In the genomic region with DNA sequence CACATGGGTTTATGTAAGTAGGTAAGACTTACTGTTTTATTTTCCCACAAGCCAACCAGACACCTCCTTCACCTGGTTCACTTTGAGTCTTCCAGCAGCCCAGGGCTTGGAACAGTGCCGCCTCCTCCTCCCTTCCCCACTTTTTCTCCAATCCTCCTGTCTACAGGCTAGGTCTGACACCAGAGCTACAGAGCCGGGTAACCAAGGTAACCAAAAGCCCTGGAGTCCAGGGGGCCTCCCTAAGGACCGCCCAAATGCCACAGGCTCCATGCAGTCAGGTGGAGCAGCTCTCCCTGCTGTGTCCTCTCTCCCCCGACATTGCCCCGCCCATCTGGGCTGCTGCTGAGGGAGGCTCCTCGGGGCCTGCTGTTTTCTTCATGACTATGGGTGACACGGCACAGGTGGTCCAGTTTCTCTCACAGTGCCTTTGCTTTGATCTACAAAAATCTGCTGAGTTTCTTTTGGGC, we compare ENCODE assay signal across 12 cellular contexts.
DNase-seq lines count a peak whose midpoint lies in the region; ATAC-seq lines count a peak whose summit lies in the region.
"Had no signal": no experiment of that assay in that cellular context is flagged by ENCODE, and none has a peak within 500 bp of the region (broad histone marks: within the 10 kb centered on the region; RNA-seq: fewer than 3 reads in every experiment).

No MANE protein-coding gene starts in this region.

- no peak overlapping the region for H3K27ac Mint-ChIP-seq in stimulated activated effector memory CD8-positive, alpha-beta T cell treated with anti-CD3 and anti-CD28 coated beads, Interleukin-12 subunit alpha, Interleukin-12 subunit beta, amount 100 ng/mL, for 72 hours
- H3K27ac Mint-ChIP-seq: activated naive CD8-positive, alpha-beta T cell treated with anti-CD3 and anti-CD28 coated beads for 36 hours; T-helper 17 cell had no signal

- peaks cover 11% of the 10 kb centered on the region; the same call in 1 of the 2 replicates for H3K27me3 ChIP-seq in iPS-20b (ENCODE audit: insufficient read depth, low read length)
- H3K27me3 ChIP-seq: right atrium auricular region had no signal

- DNase-seq in A172 (ENCODE audit: low spot score) (peak; percentile 19), HT1080 (ENCODE audit: low read depth) (peak; percentile 17), NCI-H82 treated with DMSO at 0.1 percent for 48 hours (lab: John Stamatoyannopoulos, UW; ENCODE audit: unreplicated experiment) (peak; percentile 70), cardiac septum (ENCODE audit: low spot score) (no peak), NOMO-1 treated with DMSO at 0.1 percent for 48 hours (lab: John Stamatoyannopoulos, UW; ENCODE audit: unreplicated experiment) (no peak)
- DNase-seq in stimulated activated effector memory CD8-positive, alpha-beta T cell treated with anti-CD3 and anti-CD28 coated beads, Interleukin-12 subunit alpha, Interleukin-12 subunit beta, amount 100 ng/mL, for 72 hours (ENCODE audit: low spot score in 2 of 2) = no peak
- DNase-seq: activated naive CD8-positive, alpha-beta T cell treated with anti-CD3 and anti-CD28 coated beads for 36 hours; GF-D8; T-helper 17 cell had no signal

- no peak overlapping the region for H3K4me3 Mint-ChIP-seq in stimulated activated effector memory CD8-positive, alpha-beta T cell treated with anti-CD3 and anti-CD28 coated beads, Interleukin-12 subunit alpha, Interleukin-12 subunit beta, amount 100 ng/mL, for 72 hours
- H3K4me3 Mint-ChIP-seq: activated naive CD8-positive, alpha-beta T cell treated with anti-CD3 and anti-CD28 coated beads for 36 hours; T-helper 17 cell had no signal

- ATAC-seq in GM18867 (IDR thresholded peaks at IDR 0.05; ENCODE audit: unreplicated experiment) = no peak
- no peak for ATAC-seq in stimulated activated effector memory CD8-positive, alpha-beta T cell treated with anti-CD3 and anti-CD28 coated beads, Interleukin-12 subunit alpha, Interleukin-12 subunit beta, amount 100 ng/mL, for 72 hours
- ATAC-seq: T-helper 17 cell had no signal

- H3K36me3 Mint-ChIP-seq in stimulated activated effector memory CD8-positive, alpha-beta T cell treated with anti-CD3 and anti-CD28 coated beads, Interleukin-12 subunit alpha, Interleukin-12 subunit beta, amount 100 ng/mL, for 72 hours = no peaks in the 10 kb centered on the region
- H3K36me3 Mint-ChIP-seq: activated naive CD8-positive, alpha-beta T cell treated with anti-CD3 and anti-CD28 coated beads for 36 hours had no signal

- intact Hi-C loops in cardiac septum (cut with DNase I) = no loop called here

- no peak overlapping the region for H3K27ac ChIP-seq in iPS-20b (ENCODE audit: low read length)
- H3K27ac ChIP-seq: right atrium auricular region had no signal

- H3K9me3 ChIP-seq in iPS-20b (ENCODE audit: insufficient read depth, low read depth, low read length) = no peaks in the 10 kb centered on the region
- H3K9me3 ChIP-seq: right atrium auricular region had no signal

- no peaks in the 10 kb centered on the region for H3K36me3 ChIP-seq in iPS-20b (ENCODE audit: insufficient read depth, low read depth, low read length)
- H3K36me3 ChIP-seq: right atrium auricular region had no signal

- H3K9ac ChIP-seq in iPS-20b (ENCODE audit: low read depth, low read length) = peak overlapping the region; percentile 43; the same call in 1 of the 2 replicates

- H3K4me3 ChIP-seq in iPS-20b (ENCODE audit: low read length) = peak overlapping the region; percentile 34
- H3K4me3 ChIP-seq: right atrium auricular region had no signal

- no peaks in the 10 kb centered on the region for H3K4me1 Mint-ChIP-seq in stimulated activated effector memory CD8-positive, alpha-beta T cell treated with anti-CD3 and anti-CD28 coated beads, Interleukin-12 subunit alpha, Interleukin-12 subunit beta, amount 100 ng/mL, for 72 hours
- H3K4me1 Mint-ChIP-seq: T-helper 17 cell had no signal

- no peaks in the 10 kb centered on the region for H3K9me3 Mint-ChIP-seq in stimulated activated effector memory CD8-positive, alpha-beta T cell treated with anti-CD3 and anti-CD28 coated beads, Interleukin-12 subunit alpha, Interleukin-12 subunit beta, amount 100 ng/mL, for 72 hours
- H3K9me3 Mint-ChIP-seq: activated naive CD8-positive, alpha-beta T cell treated with anti-CD3 and anti-CD28 coated beads for 36 hours had no signal

- peaks cover 65% of the 10 kb centered on the region for H3K4me1 ChIP-seq in iPS-20b (ENCODE audit: insufficient read depth, low read length)

Comparison
In these comparisons a context has a peak if more than half of its experiments do, and no peak if none do; other contexts are left out.
1. DNase-seq: peak in A172 (single experiment), HT1080 (single experiment) and NCI-H82 treated with DMSO at 0.1 percent for 48 hours (single experiment); none in cardiac septum (single experiment), NOMO-1 treated with DMSO at 0.1 percent for 48 hours (single experiment) and stimulated activated effector memory CD8-positive, alpha-beta T cell treated with anti-CD3 and anti-CD28 coated beads, Interleukin-12 subunit alpha, Interleukin-12 subunit beta, amount 100 ng/mL, for 72 hours (0 of 2).